Comparison of ENCODE assay signal across 1 cellular context in the genomic region with DNA sequence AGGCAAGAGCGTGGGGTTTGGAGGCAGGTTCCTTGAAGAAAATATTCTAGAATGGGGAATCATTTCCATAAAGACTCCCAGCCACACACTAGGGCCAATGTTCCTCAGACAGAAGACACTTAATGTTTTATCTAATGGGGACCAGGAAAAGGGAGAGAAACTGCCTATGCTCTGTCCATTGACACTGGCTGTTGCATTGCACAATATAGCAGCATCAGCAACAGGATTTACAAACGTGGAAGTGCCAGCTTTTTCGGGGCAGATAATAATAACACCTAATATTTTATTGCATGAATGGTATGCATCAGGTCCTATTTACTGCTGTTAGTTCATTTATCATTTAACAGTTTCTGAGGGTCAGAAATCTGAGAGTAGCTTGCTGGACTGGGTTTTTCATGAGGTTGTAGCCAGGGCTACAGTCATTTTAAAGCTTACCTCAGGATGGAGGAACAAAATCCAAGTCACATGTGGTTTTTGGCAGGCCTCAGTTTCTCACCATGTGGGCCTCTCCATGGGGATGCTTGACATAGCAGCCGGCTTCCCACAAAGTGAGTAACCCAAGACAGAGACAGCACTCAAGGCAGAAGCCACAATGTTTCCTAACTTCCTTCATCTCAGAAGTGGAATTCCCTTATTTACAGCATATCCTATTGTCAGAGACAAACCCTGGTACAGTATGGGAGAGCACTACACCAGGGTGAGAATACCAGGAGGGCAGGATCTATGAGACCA.
TF ChIP-seq lines count a peak whose summit lies in the region.

No MANE protein-coding gene starts in this region.

TF ChIP-seq in IMR-90, 13 proteins besides CTCF, POLR2A, EP300 and RAD21 (continued from another document):
- TF ChIP-seq, protein P1, sequence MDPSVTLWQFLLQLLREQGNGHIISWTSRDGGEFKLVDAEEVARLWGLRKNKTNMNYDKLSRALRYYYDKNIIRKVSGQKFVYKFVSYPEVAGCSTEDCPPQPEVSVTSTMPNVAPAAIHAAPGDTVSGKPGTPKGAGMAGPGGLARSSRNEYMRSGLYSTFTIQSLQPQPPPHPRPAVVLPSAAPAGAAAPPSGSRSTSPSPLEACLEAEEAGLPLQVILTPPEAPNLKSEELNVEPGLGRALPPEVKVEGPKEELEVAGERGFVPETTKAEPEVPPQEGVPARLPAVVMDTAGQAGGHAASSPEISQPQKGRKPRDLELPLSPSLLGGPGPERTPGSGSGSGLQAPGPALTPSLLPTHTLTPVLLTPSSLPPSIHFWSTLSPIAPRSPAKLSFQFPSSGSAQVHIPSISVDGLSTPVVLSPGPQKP (IDR thresholded peaks at IDR 0.05; ENCODE audit: borderline replicate concordance, low read depth, low read length), result no peak
- TF ChIP-seq, protein P2, sequence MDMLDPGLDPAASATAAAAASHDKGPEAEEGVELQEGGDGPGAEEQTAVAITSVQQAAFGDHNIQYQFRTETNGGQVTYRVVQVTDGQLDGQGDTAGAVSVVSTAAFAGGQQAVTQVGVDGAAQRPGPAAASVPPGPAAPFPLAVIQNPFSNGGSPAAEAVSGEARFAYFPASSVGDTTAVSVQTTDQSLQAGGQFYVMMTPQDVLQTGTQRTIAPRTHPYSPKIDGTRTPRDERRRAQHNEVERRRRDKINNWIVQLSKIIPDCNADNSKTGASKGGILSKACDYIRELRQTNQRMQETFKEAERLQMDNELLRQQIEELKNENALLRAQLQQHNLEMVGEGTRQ (IDR thresholded peaks at IDR 0.05; ENCODE audit: low read depth, low read length), result peak; percentile 77
- TF ChIP-seq MAZ (IDR thresholded peaks at IDR 0.05; ENCODE audit: borderline replicate concordance, low read depth, low read length) (no peak), FOS (IDR thresholded peaks at IDR 0.05; ENCODE audit: low read depth, low read length) (no peak), CEBPB (IDR thresholded peaks at IDR 0.05; ENCODE audit: low read depth, low read length) (peak; percentile 89)
TF ChIP-seq in IMR-90: peak in this region for 3.
